In genomic region chr9:15231788-15232635, GRCh38 we compare ENCODE assay signal across 8 cellular contexts.
DNase-seq lines count a peak whose midpoint lies in the region; ATAC-seq and TF ChIP-seq lines count a peak whose summit lies in the region.

No MANE protein-coding gene starts in this region.

- H3K4me3 ChIP-seq in BE2C (ENCODE audit: low read depth, low read length): no peak overlapping the region
- no peak overlapping the region for H3K4me3 ChIP-seq in right lobe of liver
- no peak overlapping the region for H3K4me3 ChIP-seq in prostate gland

- TF ChIP-seq CTCF in BE2C (IDR thresholded peaks at IDR 0.05; ENCODE audit: low read depth, low read length) (peak; percentile 80), LNCAP (IDR thresholded peaks at IDR 0.05) (peak; percentile 81), right lobe of liver (IDR thresholded peaks at IDR 0.05) (peak in 3 of 4 donors; percentile 12 to 54 (median 29)), prostate gland (IDR thresholded peaks at IDR 0.05) (peak in 1 of 4 experiments; percentile 15)

- peaks cover 29% of the 10 kb centered on the region for H3K36me3 Mint-ChIP-seq in activated T-helper 1 cell treated with anti-CD3 and anti-CD28 coated beads, Interleukin-12 subunit alpha, Interleukin-12 subunit beta, Interleukin-2, Interleukin-4 antibody, amounts not matched to agents 30 ng/mL and 10 ng/mL and 1 ng/mL, durations not matched to agents 14 hours and 24 hours and 36 hours (ENCODE audit: low read depth)
- H3K36me3 Mint-ChIP-seq in activated T-helper 2 cell treated with anti-CD3 and anti-CD28 coated beads, Interferon-gamma antibody, Interleukin-2, Interleukin-4, amounts not matched to agents 10 μg/mL and 5 μg/mL and 100 μg/mL, durations not matched to agents 14 hours and 24 hours and 36 hours (ENCODE audit: low read depth): peaks cover 38% of the 10 kb centered on the region

- peaks cover 35% of the 10 kb centered on the region for H3K4me1 Mint-ChIP-seq in activated T-helper 1 cell treated with anti-CD3 and anti-CD28 coated beads, Interleukin-12 subunit alpha, Interleukin-12 subunit beta, Interleukin-2, Interleukin-4 antibody, amounts not matched to agents 30 ng/mL and 10 ng/mL and 1 ng/mL, durations not matched to agents 14 hours and 24 hours and 36 hours (ENCODE audit: low read depth)
- peaks cover 25% of the 10 kb centered on the region for H3K4me1 Mint-ChIP-seq in activated T-helper 2 cell treated with anti-CD3 and anti-CD28 coated beads, Interferon-gamma antibody, Interleukin-2, Interleukin-4, amounts not matched to agents 10 μg/mL and 5 μg/mL and 100 μg/mL, durations not matched to agents 14 hours and 24 hours and 36 hours (ENCODE audit: low read depth)

- no peak overlapping the region for H3K4me3 Mint-ChIP-seq in activated T-helper 1 cell treated with anti-CD3 and anti-CD28 coated beads, Interleukin-12 subunit alpha, Interleukin-12 subunit beta, Interleukin-2, Interleukin-4 antibody, amounts not matched to agents 30 ng/mL and 10 ng/mL and 1 ng/mL, durations not matched to agents 14 hours and 24 hours and 36 hours
- no peak overlapping the region for H3K4me3 Mint-ChIP-seq in activated T-helper 2 cell treated with anti-CD3 and anti-CD28 coated beads, Interferon-gamma antibody, Interleukin-2, Interleukin-4, amounts not matched to agents 10 μg/mL and 5 μg/mL and 100 μg/mL, durations not matched to agents 14 hours and 24 hours and 36 hours (ENCODE audit: low read depth)

- H3K27me3 ChIP-seq in BE2C (no peaks in the 10 kb centered on the region), right lobe of liver (no peaks in the 10 kb centered on the region), prostate gland (replicated peaks; ENCODE audit: insufficient read depth) (no peaks in the 10 kb centered on the region)

- intact Hi-C loops in activated T-helper 1 cell treated with anti-CD3 and anti-CD28 coated beads, Interleukin-12 subunit alpha, Interleukin-12 subunit beta, Interleukin-2, Interleukin-4 antibody, amounts not matched to agents 30 ng/mL and 10 ng/mL and 1 ng/mL, durations not matched to agents 14 hours and 24 hours and 36 hours (cut with micrococcal nuclease): loop anchor here (1.0 kb wide), 1 partner anchor 21 kb away; no protein-coding TSS in a partner anchor
- intact Hi-C loops in right lobe of liver (cut with DNase I): no loop called here
- intact Hi-C loops in activated T-helper 2 cell treated with anti-CD3 and anti-CD28 coated beads, Interferon-gamma antibody, Interleukin-2, Interleukin-4, amounts not matched to agents 10 μg/mL and 5 μg/mL and 100 μg/mL, durations not matched to agents 14 hours and 24 hours and 36 hours (cut with micrococcal nuclease): loop anchor here (1.0 kb wide), 1 partner anchor 21 kb away; no protein-coding TSS in a partner anchor
- intact Hi-C loops in prostate gland (cut with DNase I): no loop called here

- ATAC-seq in GM19324 (IDR thresholded peaks at IDR 0.05; ENCODE audit: low FRiP score, unreplicated experiment): peak; percentile 79
- ATAC-seq in right lobe of liver: peak; percentile 35 to 70 (median 56)

- H3K4me1 ChIP-seq in BE2C (no peaks in the 10 kb centered on the region), right lobe of liver (no peaks in the 10 kb centered on the region), prostate gland (replicated peaks) (no peaks in the 10 kb centered on the region)

- H3K27me3 Mint-ChIP-seq in activated T-helper 1 cell treated with anti-CD3 and anti-CD28 coated beads, Interleukin-12 subunit alpha, Interleukin-12 subunit beta, Interleukin-2, Interleukin-4 antibody, amounts not matched to agents 30 ng/mL and 10 ng/mL and 1 ng/mL, durations not matched to agents 14 hours and 24 hours and 36 hours (ENCODE audit: insufficient read depth): no peaks in the 10 kb centered on the region
- H3K27me3 Mint-ChIP-seq in activated T-helper 2 cell treated with anti-CD3 and anti-CD28 coated beads, Interferon-gamma antibody, Interleukin-2, Interleukin-4, amounts not matched to agents 10 μg/mL and 5 μg/mL and 100 μg/mL, durations not matched to agents 14 hours and 24 hours and 36 hours (ENCODE audit: low read depth): no peaks in the 10 kb centered on the region

- H3K36me3 ChIP-seq in BE2C (no peaks in the 10 kb centered on the region), right lobe of liver (no peaks in the 10 kb centered on the region), prostate gland (no peaks in the 10 kb centered on the region)

- H3K9me3 Mint-ChIP-seq in activated T-helper 1 cell treated with anti-CD3 and anti-CD28 coated beads, Interleukin-12 subunit alpha, Interleukin-12 subunit beta, Interleukin-2, Interleukin-4 antibody, amounts not matched to agents 30 ng/mL and 10 ng/mL and 1 ng/mL, durations not matched to agents 14 hours and 24 hours and 36 hours: peaks cover 21% of the 10 kb centered on the region
- H3K9me3 Mint-ChIP-seq in activated T-helper 2 cell treated with anti-CD3 and anti-CD28 coated beads, Interferon-gamma antibody, Interleukin-2, Interleukin-4, amounts not matched to agents 10 μg/mL and 5 μg/mL and 100 μg/mL, durations not matched to agents 14 hours and 24 hours and 36 hours: peaks cover 26% of the 10 kb centered on the region

- H3K9me3 ChIP-seq in BE2C: no peaks in the 10 kb centered on the region
- no peaks in the 10 kb centered on the region for H3K9me3 ChIP-seq in right lobe of liver
- no peaks in the 10 kb centered on the region for H3K9me3 ChIP-seq in prostate gland

- peak overlapping the region; percentile 37 for H3K27ac Mint-ChIP-seq in activated T-helper 1 cell treated with anti-CD3 and anti-CD28 coated beads, Interleukin-12 subunit alpha, Interleukin-12 subunit beta, Interleukin-2, Interleukin-4 antibody, amounts not matched to agents 30 ng/mL and 10 ng/mL and 1 ng/mL, durations not matched to agents 14 hours and 24 hours and 36 hours
- H3K27ac Mint-ChIP-seq in activated T-helper 2 cell treated with anti-CD3 and anti-CD28 coated beads, Interferon-gamma antibody, Interleukin-2, Interleukin-4, amounts not matched to agents 10 μg/mL and 5 μg/mL and 100 μg/mL, durations not matched to agents 14 hours and 24 hours and 36 hours: no peak overlapping the region

- H3K27ac ChIP-seq in right lobe of liver (no peak overlapping the region), prostate gland (no peak overlapping the region)

- no peak for TF ChIP-seq POLR2A in right lobe of liver (IDR thresholded peaks at IDR 0.05)
- no peak for TF ChIP-seq POLR2A in prostate gland (IDR thresholded peaks at IDR 0.05)

- DNase-seq in BE2C (peak; percentile 39), right lobe of liver (no peak), DMS79 (lab: John Stamatoyannopoulos, UW) (no peak), prostate gland (ENCODE audit: low spot score) (no peak)
- no peak for DNase-seq in activated T-helper 1 cell treated with anti-CD3 and anti-CD28 coated beads, Interleukin-12 subunit alpha, Interleukin-12 subunit beta, Interleukin-2, Interleukin-4 antibody, amounts not matched to agents 30 ng/mL and 10 ng/mL and 1 ng/mL, durations not matched to agents 14 hours and 24 hours and 36 hours (ENCODE audit: low spot score)
- DNase-seq in activated T-helper 2 cell treated with anti-CD3 and anti-CD28 coated beads, Interferon-gamma antibody, Interleukin-2, Interleukin-4, amounts not matched to agents 10 μg/mL and 5 μg/mL and 100 μg/mL, durations not matched to agents 14 hours and 24 hours and 36 hours (ENCODE audit: low spot score): no peak

- WGBS in right lobe of liver (ENCODE audit: insufficient coverage, low coverage, low lambda C conversion rate, missing lambda C conversion rate): 65% methylated on average over 12 of the region's 13 CpGs
- 63% methylated on average over 13 of the region's 13 CpGs for WGBS in prostate gland

Comparison
In these comparisons a context has a peak if more than half of its experiments do, and no peak if none do; other contexts are left out.
1. intact Hi-C loops: an anchor here in activated T-helper 1 cell treated with anti-CD3 and anti-CD28 coated beads, Interleukin-12 subunit alpha, Interleukin-12 subunit beta, Interleukin-2, Interleukin-4 antibody, amounts not matched to agents 30 ng/mL and 10 ng/mL and 1 ng/mL, durations not matched to agents 14 hours and 24 hours and 36 hours (1.0 kb wide) and activated T-helper 2 cell treated with anti-CD3 and anti-CD28 coated beads, Interferon-gamma antibody, Interleukin-2, Interleukin-4, amounts not matched to agents 10 μg/mL and 5 μg/mL and 100 μg/mL, durations not matched to agents 14 hours and 24 hours and 36 hours (1.0 kb wide); none called in right lobe of liver and prostate gland.